In genomic region chrX:136065044-136065671, GRCh38 we compare ENCODE assay signal across 8 cellular contexts.
DNase-seq lines count a peak whose midpoint lies in the region; ATAC-seq lines count a peak whose summit lies in the region.

No MANE protein-coding gene starts in this region.

- no peaks in the 10 kb centered on the region for H3K36me3 ChIP-seq in aorta (ENCODE audit: control insufficient read depth in 1 of 2, insufficient read depth in 2 of 2, low read length in 1 of 2)

- H3K27ac Mint-ChIP-seq in activated naive CD8-positive, alpha-beta T cell treated with anti-CD3 and anti-CD28 coated beads, Interleukin-2, amount 50 U/mL, for 24 hours, result no peak overlapping the region
- no peak overlapping the region for H3K27ac Mint-ChIP-seq in natural killer cell treated with Interleukin-12 subunit alpha and Interleukin-12 subunit beta and Interleukin-15 and Interleukin-18, amount 100 ng/mL, for 72 hours

- peak; percentile 6 for DNase-seq in stimulated activated CD4-positive, alpha-beta T cell treated with anti-CD3 and anti-CD28 coated beads, Interleukin-15, amount 100 ng/mL, for 24 hours
- DNase-seq in stimulated activated CD4-positive, alpha-beta T cell treated with anti-CD3 and anti-CD28 coated beads, Interleukin-4, amount 100 ng/mL, for 4 hours, result no peak
- peak; percentile 3 for DNase-seq in activated naive CD8-positive, alpha-beta T cell treated with anti-CD3 and anti-CD28 coated beads, Interleukin-2, amount 50 U/mL, for 24 hours
- DNase-seq in left kidney (ENCODE audit: low read depth, low spot score), result peak; percentile 48
- peak in 1 of 2 donors; percentile 60 for DNase-seq in aorta
- no peak for DNase-seq in natural killer cell treated with Interleukin-12 subunit alpha and Interleukin-12 subunit beta and Interleukin-15 and Interleukin-18, amount 100 ng/mL, for 72 hours (ENCODE audit: low spot score)
- DNase-seq in NCI-H187 (lab: John Stamatoyannopoulos, UW), result no peak

- H3K27me3 Mint-ChIP-seq in activated naive CD8-positive, alpha-beta T cell treated with anti-CD3 and anti-CD28 coated beads, Interleukin-2, amount 50 U/mL, for 24 hours, result no peaks in the 10 kb centered on the region
- peaks cover 0 to 7% of the 10 kb centered on the region in 2 donors for H3K27me3 Mint-ChIP-seq in natural killer cell treated with Interleukin-12 subunit alpha and Interleukin-12 subunit beta and Interleukin-15 and Interleukin-18, amount 100 ng/mL, for 72 hours

- no peaks in the 10 kb centered on the region for H3K9me3 Mint-ChIP-seq in activated naive CD8-positive, alpha-beta T cell treated with anti-CD3 and anti-CD28 coated beads, Interleukin-2, amount 50 U/mL, for 24 hours
- no peaks in the 10 kb centered on the region for H3K9me3 Mint-ChIP-seq in natural killer cell treated with Interleukin-12 subunit alpha and Interleukin-12 subunit beta and Interleukin-15 and Interleukin-18, amount 100 ng/mL, for 72 hours

- no peaks in the 10 kb centered on the region for H3K4me1 ChIP-seq in aorta (ENCODE audit: control insufficient read depth in 1 of 2, insufficient read depth in 2 of 2, low read length in 2 of 2)

- no peaks in the 10 kb centered on the region for H3K9me3 ChIP-seq in aorta (ENCODE audit: control insufficient read depth, low read length)

- H3K27me3 ChIP-seq in aorta (ENCODE audit: control insufficient read depth in 1 of 2, insufficient read depth in 2 of 2, low read length in 1 of 2), result no peaks in the 10 kb centered on the region

- H3K36me3 Mint-ChIP-seq in activated naive CD8-positive, alpha-beta T cell treated with anti-CD3 and anti-CD28 coated beads, Interleukin-2, amount 50 U/mL, for 24 hours (ENCODE audit: low read depth), result no peaks in the 10 kb centered on the region
- H3K36me3 Mint-ChIP-seq in natural killer cell treated with Interleukin-12 subunit alpha and Interleukin-12 subunit beta and Interleukin-15 and Interleukin-18, amount 100 ng/mL, for 72 hours, result no peaks in the 10 kb centered on the region

- no peak overlapping the region for H3K4me3 ChIP-seq in aorta (ENCODE audit: low read length in 2 of 2)

- peaks cover 18% of the 10 kb centered on the region for H3K4me1 Mint-ChIP-seq in activated naive CD8-positive, alpha-beta T cell treated with anti-CD3 and anti-CD28 coated beads, Interleukin-2, amount 50 U/mL, for 24 hours
- peaks cover 0 to 3% of the 10 kb centered on the region in 2 donors for H3K4me1 Mint-ChIP-seq in natural killer cell treated with Interleukin-12 subunit alpha and Interleukin-12 subunit beta and Interleukin-15 and Interleukin-18, amount 100 ng/mL, for 72 hours (ENCODE audit: low read depth in 2 of 2)

- intact Hi-C loops in aorta (cut with DNase I), result loop anchor here in 1 of 2 donors (5.0 kb wide), 1 partner anchor 52 kb away; no protein-coding TSS in a partner anchor

- H3K4me3 Mint-ChIP-seq in activated naive CD8-positive, alpha-beta T cell treated with anti-CD3 and anti-CD28 coated beads, Interleukin-2, amount 50 U/mL, for 24 hours, result no peak overlapping the region
- H3K4me3 Mint-ChIP-seq in natural killer cell treated with Interleukin-12 subunit alpha and Interleukin-12 subunit beta and Interleukin-15 and Interleukin-18, amount 100 ng/mL, for 72 hours, result no peak overlapping the region

- no peak for ATAC-seq in activated naive CD8-positive, alpha-beta T cell treated with anti-CD3 and anti-CD28 coated beads, Interleukin-2, amount 50 U/mL, for 24 hours
- ATAC-seq in aorta (ENCODE audit: low FRiP score) (peak; percentile 35), GM21367 (IDR thresholded peaks at IDR 0.05; ENCODE audit: unreplicated experiment) (no peak)
- no peak for ATAC-seq in natural killer cell treated with Interleukin-12 subunit alpha and Interleukin-12 subunit beta and Interleukin-15 and Interleukin-18, amount 100 ng/mL, for 72 hours

- WGBS in aorta, 2 donors, result 52 to 64% methylated on average over 7 of the region's 7 CpGs

- H3K27ac ChIP-seq in aorta (ENCODE audit: low read depth in 1 of 2, low read length in 2 of 2), result peak overlapping the region in 1 of 2 donors; percentile 42

Comparison
In these comparisons a context has a peak if more than half of its experiments do, and no peak if none do; other contexts are left out.
1. DNase-seq: peak in stimulated activated CD4-positive, alpha-beta T cell treated with anti-CD3 and anti-CD28 coated beads, Interleukin-15, amount 100 ng/mL, for 24 hours (single experiment), activated naive CD8-positive, alpha-beta T cell treated with anti-CD3 and anti-CD28 coated beads, Interleukin-2, amount 50 U/mL, for 24 hours (single experiment) and left kidney (single experiment); none in stimulated activated CD4-positive, alpha-beta T cell treated with anti-CD3 and anti-CD28 coated beads, Interleukin-4, amount 100 ng/mL, for 4 hours (0 of 2), natural killer cell treated with Interleukin-12 subunit alpha and Interleukin-12 subunit beta and Interleukin-15 and Interleukin-18, amount 100 ng/mL, for 72 hours (single experiment) and NCI-H187 (0 of 2).